Comparison of ENCODE assay signal across 38 cellular contexts in the genomic region with DNA sequence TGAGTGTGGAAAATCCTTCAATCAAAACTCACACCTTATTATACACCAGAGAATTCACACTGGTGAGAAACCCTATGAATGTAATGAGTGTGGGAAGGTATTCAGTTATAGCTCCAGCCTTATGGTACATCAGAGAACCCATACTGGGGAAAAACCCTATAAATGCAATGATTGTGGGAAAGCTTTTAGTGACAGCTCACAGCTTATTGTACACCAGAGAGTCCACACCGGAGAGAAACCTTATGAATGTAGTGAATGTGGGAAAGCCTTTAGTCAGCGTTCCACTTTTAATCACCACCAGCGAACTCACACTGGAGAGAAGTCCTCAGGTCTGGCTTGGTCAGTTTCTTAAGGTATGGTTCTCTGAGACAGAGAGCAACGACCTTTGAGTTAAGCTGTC.
"Had no signal": no experiment of that assay in that cellular context is flagged by ENCODE, and none has a peak within 500 bp of the region (broad histone marks: within the 10 kb centered on the region; RNA-seq: fewer than 3 reads in every experiment).

No MANE protein-coding gene starts in this region.

- ATAC-seq: activated CD8-positive, alpha-beta T cell treated with anti-CD3 and anti-CD28 coated beads for 36 hours; activated naive CD8-positive, alpha-beta T cell treated with anti-CD3 and anti-CD28 coated beads, Interleukin-2, amount 50 U/mL, for 24 hours; activated T-cell treated with anti-CD3 and anti-CD28 coated beads, Interleukin-2, amount 50 U/mL, for 4 hours; activated T-cell treated with anti-CD3 and anti-CD28 coated beads, Interleukin-2, amount 50 U/mL, for 72 hours; activated T-helper 17 cell treated with anti-CD3 and anti-CD28 coated beads, Interleukin-2, amount 50 U/mL, for 72 hours had no signal

- H3K27ac Mint-ChIP-seq: activated B cell treated with CpG ODN at 0.5 μM for 24 hours; activated CD4-positive, alpha-beta memory T cell treated with anti-CD3 and anti-CD28 coated beads for 36 hours; activated CD4-positive, alpha-beta T cell treated with anti-CD3 and anti-CD28 coated beads, Interleukin-2, amount 10 ng/mL, durations not matched to agents 24 days and 14 days; activated CD8-positive, alpha-beta T cell treated with anti-CD3 and anti-CD28 coated beads for 36 hours; activated naive CD4-positive, alpha-beta T cell treated with anti-CD3 and anti-CD28 coated beads, Interleukin-2, amount 10 ng/mL, durations not matched to agents 7 days and 5 days; activated naive CD4-positive, alpha-beta T cell treated with anti-CD3 and anti-CD28 coated beads, Interleukin-2, amount 50 U/mL, for 24 hours; activated naive CD8-positive, alpha-beta T cell; activated naive CD8-positive, alpha-beta T cell treated with anti-CD3 and anti-CD28 coated beads, Interleukin-2, amount 10 ng/mL, durations not matched to agents 7 days and 5 days; activated naive CD8-positive, alpha-beta T cell treated with anti-CD3 and anti-CD28 coated beads, Interleukin-2, amount 50 U/mL, for 24 hours; activated T-cell treated with anti-CD3 and anti-CD28 coated beads, Interleukin-2, amount 50 U/mL, for 72 hours; activated T-helper 1 cell treated with anti-CD3 and anti-CD28 coated beads, Interleukin-12 subunit alpha, Interleukin-12 subunit beta, Interleukin-2, Interleukin-4 antibody, amounts not matched to agents 30 ng/mL and 10 ng/mL and 1 ng/mL, durations not matched to agents 14 hours and 24 hours and 36 hours; activated T-helper 17 cell treated with anti-CD3 and anti-CD28 coated beads, Interleukin-2, amount 50 U/mL, for 72 hours; brain; T-helper 1 cell treated with Interleukin-12 subunit alpha and Interleukin-12 subunit beta and Interleukin-4 antibody, amounts not matched to agents 30 μg/mL and 1 μg/mL, for 36 hours; T-helper 2 cell treated with Interferon-gamma antibody and Interleukin-4, amounts not matched to agents 5 μg/mL and 100 μg/mL, for 36 hours had no signal

- H3K4me1 ChIP-seq: adrenal gland had no signal

- H3K4me3 ChIP-seq: adrenal gland, cardiac muscle cell had no signal

- DNase-seq: activated B cell treated with CpG ODN at 0.5 μM for 24 hours; activated CD4-positive, alpha-beta memory T cell treated with anti-CD3 and anti-CD28 coated beads for 36 hours; activated CD4-positive, alpha-beta T cell treated with anti-CD3 and anti-CD28 coated beads for 4 hours; activated CD4-positive, alpha-beta T cell treated with anti-CD3 and anti-CD28 coated beads, Interleukin-2, amount 10 ng/mL, durations not matched to agents 24 days and 14 days; activated CD4-positive, alpha-beta T cell treated with anti-CD3 and anti-CD28 coated beads, Interleukin-2, amount 50 U/mL, for 1 hour; activated CD4-positive, alpha-beta T cell treated with anti-CD3 and anti-CD28 coated beads, Interleukin-2, amount 50 U/mL, for 4 hours; activated CD4-positive, CD25-positive, alpha-beta regulatory T cell treated with anti-CD3 and anti-CD28 coated beads, Interleukin-2, amount 50 U/mL, for 72 hours; activated CD8-positive, alpha-beta memory T cell treated with anti-CD3 and anti-CD28 coated beads, Interleukin-2, amount 50 U/mL, for 4 hours; activated CD8-positive, alpha-beta T cell treated with anti-CD3 and anti-CD28 coated beads for 36 hours; activated effector memory CD4-positive, alpha-beta T cell treated with anti-CD3 and anti-CD28 coated beads, Interleukin-2, amount 50 U/mL, for 16 hours; activated naive CD4-positive, alpha-beta T cell treated with anti-CD3 and anti-CD28 coated beads, Interleukin-2, amount 10 ng/mL, durations not matched to agents 7 days and 5 days; activated naive CD4-positive, alpha-beta T cell treated with Interleukin-2 at 50 U/mL for 16 hours; activated naive CD8-positive, alpha-beta T cell treated with anti-CD3 and anti-CD28 coated beads, Interleukin-2, amount 10 ng/mL, durations not matched to agents 7 days and 5 days; activated naive CD8-positive, alpha-beta T cell treated with anti-CD3 and anti-CD28 coated beads, Interleukin-2, amount 50 U/mL, for 24 hours; activated T-cell treated with anti-CD3 and anti-CD28 coated beads for 4 hours; activated T-cell treated with anti-CD3 and anti-CD28 coated beads, Interleukin-2, amount 50 U/mL, for 1 hour; activated T-cell treated with anti-CD3 and anti-CD28 coated beads, Interleukin-2, amount 50 U/mL, for 4 hours; activated T-cell treated with anti-CD3 and anti-CD28 coated beads, Interleukin-2, amount 50 U/mL, for 72 hours; adrenal gland; amniotic stem cell; aorta; caudate nucleus; cerebellar nuclear complex; T-helper 1 cell; T-helper 2 cell; T-helper 9 cell had no signal

- FAIRE-seq: bronchial epithelial cell, TTC549 had no signal

- H3K27me3 ChIP-seq: adrenal gland, cardiac muscle cell had no signal

- H3K4me3 Mint-ChIP-seq: activated B cell treated with CpG ODN at 0.5 μM for 24 hours; activated CD4-positive, alpha-beta memory T cell treated with anti-CD3 and anti-CD28 coated beads for 36 hours; activated CD4-positive, alpha-beta T cell treated with anti-CD3 and anti-CD28 coated beads, Interleukin-2, amount 10 ng/mL, durations not matched to agents 24 days and 14 days; activated CD8-positive, alpha-beta T cell treated with anti-CD3 and anti-CD28 coated beads for 36 hours; activated naive CD4-positive, alpha-beta T cell treated with anti-CD3 and anti-CD28 coated beads, Interleukin-2, amount 10 ng/mL, durations not matched to agents 7 days and 5 days; activated naive CD4-positive, alpha-beta T cell treated with anti-CD3 and anti-CD28 coated beads, Interleukin-2, amount 50 U/mL, for 24 hours; activated naive CD8-positive, alpha-beta T cell treated with anti-CD3 and anti-CD28 coated beads, Interleukin-2, amount 10 ng/mL, durations not matched to agents 7 days and 5 days; activated naive CD8-positive, alpha-beta T cell treated with anti-CD3 and anti-CD28 coated beads, Interleukin-2, amount 50 U/mL, for 24 hours; activated T-cell treated with anti-CD3 and anti-CD28 coated beads, Interleukin-2, amount 50 U/mL, for 4 hours; activated T-cell treated with anti-CD3 and anti-CD28 coated beads, Interleukin-2, amount 50 U/mL, for 72 hours; activated T-helper 1 cell treated with anti-CD3 and anti-CD28 coated beads, Interleukin-12 subunit alpha, Interleukin-12 subunit beta, Interleukin-2, Interleukin-4 antibody, amounts not matched to agents 30 ng/mL and 10 ng/mL and 1 ng/mL, durations not matched to agents 14 hours and 24 hours and 36 hours; activated T-helper 17 cell treated with anti-CD3 and anti-CD28 coated beads, Interleukin-2, amount 50 U/mL, for 72 hours; brain; central memory CD8-positive, alpha-beta T cell; T-helper 1 cell treated with Interleukin-12 subunit alpha and Interleukin-12 subunit beta and Interleukin-4 antibody, amounts not matched to agents 30 μg/mL and 1 μg/mL, for 36 hours; T-helper 2 cell treated with Interferon-gamma antibody and Interleukin-4, amounts not matched to agents 5 μg/mL and 100 μg/mL, for 36 hours had no signal

- H3K4me1 Mint-ChIP-seq: activated B cell treated with CpG ODN at 0.5 μM for 24 hours; activated CD4-positive, alpha-beta T cell treated with anti-CD3 and anti-CD28 coated beads, Interleukin-2, amount 10 ng/mL, durations not matched to agents 24 days and 14 days; activated naive CD4-positive, alpha-beta T cell treated with anti-CD3 and anti-CD28 coated beads, Interleukin-2, amount 10 ng/mL, durations not matched to agents 7 days and 5 days; activated naive CD4-positive, alpha-beta T cell treated with anti-CD3 and anti-CD28 coated beads, Interleukin-2, amount 50 U/mL, for 24 hours; activated naive CD8-positive, alpha-beta T cell treated with anti-CD3 and anti-CD28 coated beads, Interleukin-2, amount 10 ng/mL, durations not matched to agents 7 days and 5 days; activated naive CD8-positive, alpha-beta T cell treated with anti-CD3 and anti-CD28 coated beads, Interleukin-2, amount 50 U/mL, for 24 hours; activated T-helper 17 cell treated with anti-CD3 and anti-CD28 coated beads, Interleukin-2, amount 50 U/mL, for 72 hours; brain had no signal

- H3K27me3 Mint-ChIP-seq: activated B cell treated with CpG ODN at 0.5 μM for 24 hours; activated CD4-positive, alpha-beta memory T cell treated with anti-CD3 and anti-CD28 coated beads for 36 hours; activated CD4-positive, alpha-beta T cell treated with anti-CD3 and anti-CD28 coated beads, Interleukin-2, amount 10 ng/mL, durations not matched to agents 24 days and 14 days; activated CD8-positive, alpha-beta T cell treated with anti-CD3 and anti-CD28 coated beads for 36 hours; activated naive CD4-positive, alpha-beta T cell treated with anti-CD3 and anti-CD28 coated beads, Interleukin-2, amount 10 ng/mL, durations not matched to agents 7 days and 5 days; activated naive CD4-positive, alpha-beta T cell treated with anti-CD3 and anti-CD28 coated beads, Interleukin-2, amount 50 U/mL, for 24 hours; activated naive CD8-positive, alpha-beta T cell; activated naive CD8-positive, alpha-beta T cell treated with anti-CD3 and anti-CD28 coated beads, Interleukin-2, amount 10 ng/mL, durations not matched to agents 7 days and 5 days; activated naive CD8-positive, alpha-beta T cell treated with anti-CD3 and anti-CD28 coated beads, Interleukin-2, amount 50 U/mL, for 24 hours; activated T-helper 17 cell treated with anti-CD3 and anti-CD28 coated beads, Interleukin-2, amount 50 U/mL, for 72 hours; brain; central memory CD8-positive, alpha-beta T cell had no signal

- H3K27ac ChIP-seq: adrenal gland, cardiac muscle cell, VCaP had no signal
